8 cellular contexts compared by ENCODE assay signal in the genomic region with DNA sequence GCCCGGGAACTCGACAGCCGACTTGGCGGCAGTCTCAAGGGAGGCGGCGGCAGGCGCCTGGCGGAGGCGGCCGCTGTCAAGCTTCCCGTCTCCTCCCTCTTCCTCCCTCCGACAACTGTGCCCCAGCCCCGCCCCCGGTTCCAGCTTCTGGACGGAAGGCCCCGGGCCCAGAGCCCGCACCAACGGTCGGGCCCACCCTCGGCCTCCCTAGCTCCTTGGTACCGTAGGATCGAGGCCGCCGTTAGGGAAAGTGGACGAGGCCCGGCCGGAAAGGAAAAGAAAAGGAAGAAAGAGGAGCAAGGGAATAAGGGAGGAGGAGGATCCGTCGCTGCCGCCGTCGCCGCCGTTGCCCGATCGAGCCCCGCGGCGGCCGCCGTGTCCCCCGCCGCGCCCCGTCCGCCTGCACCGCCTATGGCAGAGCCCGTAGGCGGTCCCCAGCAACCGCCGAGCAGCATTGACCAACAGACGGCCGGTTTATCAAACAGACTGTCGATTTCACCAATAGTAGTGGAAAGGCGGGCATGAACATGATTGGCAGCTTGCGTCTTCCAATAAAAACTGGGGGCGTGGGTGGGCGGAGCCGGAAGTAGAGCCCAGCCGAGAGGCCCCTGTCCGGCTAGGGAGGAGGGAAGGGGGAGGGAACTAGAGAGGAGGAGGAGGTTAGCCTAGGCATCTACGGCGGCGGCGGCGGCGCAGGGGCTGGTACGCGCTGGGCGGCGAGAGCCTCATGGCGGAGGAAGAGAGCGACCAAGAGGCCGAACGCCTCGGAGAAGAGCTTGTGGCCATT. TPM values are rescaled to one million over a fixed set of nuclear protein-coding genes. Genes with fewer than 3 reads are reported as not detected.
A peak's percentile ranks its signal among the peaks of the same experiment; 100 is the strongest.
DNase-seq lines count a peak whose midpoint lies in the region; ATAC-seq, FAIRE-seq and TF ChIP-seq lines count a peak whose summit lies in the region.

A gene with protein sequence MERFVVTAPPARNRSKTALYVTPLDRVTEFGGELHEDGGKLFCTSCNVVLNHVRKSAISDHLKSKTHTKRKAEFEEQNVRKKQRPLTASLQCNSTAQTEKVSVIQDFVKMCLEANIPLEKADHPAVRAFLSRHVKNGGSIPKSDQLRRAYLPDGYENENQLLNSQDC (minus strand): TSS at position 413 of the 787 bp plus-strand sequence. CDS start 3,029 bp downstream, outside the sequence.
A gene (plus strand): TSS at position 663 of the 787 bp plus-strand sequence. CDS start 65 bp downstream, at position 728.

- H3K4me3 ChIP-seq in HUES64 (ENCODE audit: low read length) (peak within 1 kb of the TSS; percentile 91), OCI-LY1 (ENCODE audit: low read depth, low read length, poor library complexity, severe bottlenecking) (peak within 1 kb of the TSS; percentile 80), mesodermal cell (ENCODE audit: extremely low read depth, insufficient read depth, low read length, poor library complexity, severe bottlenecking) (peak within 1 kb of the TSS; percentile 91)

- H3F3A ChIP-seq in OCI-LY1 (ENCODE audit: insufficient read depth, low read length), result no peaks in the 10 kb centered on the region

- H3K36me3 Mint-ChIP-seq in Calu3 (ENCODE audit: insufficient read depth, unreplicated experiment), result peaks cover 49% of the 10 kb centered on the region

- CTCF ChIA-PET in Calu3 (lab: Charles Lee), result interaction anchor here (0.7 to 1.0 kb wide), 2 partner anchors 26 to 48 kb away, joined by 3 to 5 read pairs; no protein-coding TSS in a partner anchor

- peak within 1 kb of the TSS; percentile 96 for H3K4me3 Mint-ChIP-seq in Calu3 (ENCODE audit: low read depth, unreplicated experiment)

- peak; percentile 93 for ATAC-seq in GM21447 (IDR thresholded peaks at IDR 0.05; ENCODE audit: unreplicated experiment)

- H3K9ac ChIP-seq in HUES64 (ENCODE audit: low read depth, low read length), result peak within 1 kb of the TSS; percentile 88
- H3K9ac ChIP-seq in OCI-LY1 (ENCODE audit: low read length), result peak within 1 kb of the TSS; percentile 74

- H4K20me1 ChIP-seq in OCI-LY1 (ENCODE audit: insufficient read depth, low read length), result no peaks in the 10 kb centered on the region

- peaks cover 33% of the 10 kb centered on the region for H3K36me3 ChIP-seq in HUES64 (ENCODE audit: insufficient read depth, low read length)
- H3K36me3 ChIP-seq in OCI-LY1 (ENCODE audit: insufficient read depth, low read length), result peaks cover 33% of the 10 kb centered on the region
- H3K36me3 ChIP-seq in mesodermal cell (ENCODE audit: control insufficient read depth, insufficient read depth, low read length), result peaks cover 22% of the 10 kb centered on the region

- intact Hi-C loops in Calu3 (cut with micrococcal nuclease; ENCODE audit: unreplicated experiment), result loop anchor here (1.0 kb wide), 1 partner anchor 55 kb away; no protein-coding TSS in a partner anchor

- H3K4me1 ChIP-seq in HUES64 (ENCODE audit: insufficient read depth, low read length) (peaks cover 15% of the 10 kb centered on the region), OCI-LY1 (ENCODE audit: insufficient read depth, low read length, severe bottlenecking) (peaks cover 36% of the 10 kb centered on the region), mesodermal cell (ENCODE audit: control insufficient read depth, insufficient read depth, low read length, poor library complexity, severe bottlenecking) (peaks cover 6% of the 10 kb centered on the region)

- H3K27me3 ChIP-seq in HUES64 (ENCODE audit: insufficient read depth, low read length), result no peaks in the 10 kb centered on the region
- no peaks in the 10 kb centered on the region for H3K27me3 ChIP-seq in OCI-LY1 (ENCODE audit: insufficient read depth, low read length)

- no peaks in the 10 kb centered on the region for H3K27me3 Mint-ChIP-seq in Calu3 (ENCODE audit: unreplicated experiment)

- H3K27ac Mint-ChIP-seq in Calu3 (ENCODE audit: unreplicated experiment), result peak within 1 kb of the TSS; percentile 83

- H3K4me1 Mint-ChIP-seq in Calu3 (ENCODE audit: low read depth, unreplicated experiment), result no peaks in the 10 kb centered on the region

- H3K9me3 Mint-ChIP-seq in Calu3 (ENCODE audit: low read depth, unreplicated experiment), result no peaks in the 10 kb centered on the region

- H3K9me3 ChIP-seq in HUES64 (ENCODE audit: insufficient read depth, low read depth, low read length) (no peaks in the 10 kb centered on the region), OCI-LY1 (ENCODE audit: low read length) (no peaks in the 10 kb centered on the region), mesodermal cell (ENCODE audit: control insufficient read depth, low read length) (no peaks in the 10 kb centered on the region)

- H3K79me2 ChIP-seq in OCI-LY1 (ENCODE audit: insufficient read depth, low read length), result peaks cover 53% of the 10 kb centered on the region

- FAIRE-seq in endometrium (lab: Jason Lieb, UNC), result peak; percentile 98

- BruUV-seq in Calu3 (replicated peaks; lab: Mats Ljungman, UMichigan), result no TSS peak

- no peak within 1 kb of the TSS for H2AFZ ChIP-seq in OCI-LY1 (ENCODE audit: low read length)

- under 1% methylated on average over 76 of the region's 76 CpGs for WGBS in HUES64
- WGBS in mesodermal cell (ENCODE audit: insufficient coverage in 2 of 2), 2 experiments, result 0% methylated on average over 39 to 66 of the region's 76 CpGs

- no peaks in the 10 kb centered on the region for H3K9me2 ChIP-seq in OCI-LY1 (ENCODE audit: low read depth, low read length)

- peak; percentile 98 for DNase-seq in Calu3
- peak; percentile 99 for DNase-seq in activated CD8-positive, alpha-beta memory T cell treated with anti-CD3 and anti-CD28 coated beads, Interleukin-2, amount 50 U/mL, for 4 hours
- peak; percentile 97 to 98 for DNase-seq in stimulated activated CD8-positive, alpha-beta memory T cell treated with anti-CD3 and anti-CD28 coated beads, Interleukin-15, amount 100 ng/mL, for 4 hours (ENCODE audit: low read depth in 2 of 2)

- no peak for TF ChIP-seq CTCF in Calu3 (IDR thresholded peaks at IDR 0.05; ENCODE audit: unreplicated experiment)
- no peak for TF ChIP-seq CTCF in OCI-LY1 (IDR thresholded peaks at IDR 0.05; ENCODE audit: low read length)

- H3K4me2 ChIP-seq in OCI-LY1 (ENCODE audit: low read length), result peak within 1 kb of the TSS; percentile 97

- H3K27ac ChIP-seq in HUES64 (ENCODE audit: low read depth, low read length), result peak within 1 kb of the TSS; percentile 94
- peak within 1 kb of the TSS; percentile 59 for H3K27ac ChIP-seq in OCI-LY1 (ENCODE audit: low read depth, low read length, poor library complexity, severe bottlenecking)
- peak within 1 kb of the TSS; percentile 93 for H3K27ac ChIP-seq in mesodermal cell (ENCODE audit: low read depth, low read length, severe bottlenecking)

RNA-seq across cellular contexts. Expression of the first gene that starts in this region (rescaled TPM):
- 70.0 and 76.9 TPM in 2 replicates for total RNA-seq in Calu3 (2022)
- polyA plus RNA-seq in HUES64 (2013, experiment 1 of 2), result 56.0 TPM
- polyA plus RNA-seq in HUES64 (2013, experiment 2 of 2), result 63.0 TPM
- polyA plus RNA-seq in mesodermal cell (2013, experiment 1 of 2), result 91.4 TPM
- polyA plus RNA-seq in mesodermal cell (2013, experiment 2 of 2), result 94.1 TPM

RNA-seq across cellular contexts. Expression of the second gene that starts in this region (rescaled TPM):
- total RNA-seq in Calu3 (2022), result 12.9 and 14.1 TPM in 2 replicates
- 3.3 TPM for polyA plus RNA-seq in HUES64 (2013, experiment 1 of 2)
- 3.5 TPM for polyA plus RNA-seq in HUES64 (2013, experiment 2 of 2)
- polyA plus RNA-seq in mesodermal cell (2013, experiment 1 of 2), result 12.5 TPM
- polyA plus RNA-seq in mesodermal cell (2013, experiment 2 of 2), result 13.4 TPM

Comparison
In these comparisons a context has a peak if more than half of its experiments do, and no peak if none do; other contexts are left out.
1. Peak in every context shown above with its lines: DNase-seq, ATAC-seq, H3K4me3 ChIP-seq and H3K27ac ChIP-seq.